1 cellular context compared by ENCODE assay signal in the genomic region with DNA sequence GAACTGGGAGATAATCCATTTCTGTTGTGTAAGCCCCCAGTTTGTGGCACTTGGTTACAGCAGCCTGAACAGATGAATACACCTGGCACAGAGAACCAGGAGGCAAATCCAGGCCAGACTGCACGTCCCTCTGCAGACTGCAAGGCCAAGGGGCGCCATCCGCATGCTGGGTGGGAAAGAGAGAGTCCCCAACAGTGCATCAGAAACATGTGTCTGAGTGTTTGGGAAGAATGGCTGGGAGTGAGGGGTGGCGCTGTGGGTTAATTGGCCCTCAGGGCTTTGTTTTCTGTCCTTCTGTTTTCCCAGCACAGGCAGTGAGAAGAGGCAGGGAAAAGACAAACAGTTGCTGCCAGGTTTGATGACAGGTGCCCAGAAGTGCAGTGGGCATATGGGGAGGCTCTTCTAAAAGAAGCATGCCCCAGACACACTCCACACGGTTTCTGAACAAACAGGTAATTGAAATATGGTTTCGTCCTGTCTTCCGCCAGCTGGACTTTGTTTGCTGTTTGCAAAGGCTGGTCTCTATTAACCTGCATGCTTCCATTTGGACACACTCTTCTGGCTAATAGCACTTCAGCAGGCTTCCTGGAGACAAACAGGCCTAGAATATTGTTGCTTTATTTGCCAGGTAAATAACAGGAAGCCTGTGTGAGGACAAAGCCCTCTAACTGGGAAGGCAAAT.
TF ChIP-seq lines count a peak whose summit lies in the region.

No MANE protein-coding gene starts in this region.

TF ChIP-seq in WTC11, 78 proteins besides CTCF, POLR2A, EP300 and RAD21 (continued from another document):
- TF ChIP-seq, protein P1, sequence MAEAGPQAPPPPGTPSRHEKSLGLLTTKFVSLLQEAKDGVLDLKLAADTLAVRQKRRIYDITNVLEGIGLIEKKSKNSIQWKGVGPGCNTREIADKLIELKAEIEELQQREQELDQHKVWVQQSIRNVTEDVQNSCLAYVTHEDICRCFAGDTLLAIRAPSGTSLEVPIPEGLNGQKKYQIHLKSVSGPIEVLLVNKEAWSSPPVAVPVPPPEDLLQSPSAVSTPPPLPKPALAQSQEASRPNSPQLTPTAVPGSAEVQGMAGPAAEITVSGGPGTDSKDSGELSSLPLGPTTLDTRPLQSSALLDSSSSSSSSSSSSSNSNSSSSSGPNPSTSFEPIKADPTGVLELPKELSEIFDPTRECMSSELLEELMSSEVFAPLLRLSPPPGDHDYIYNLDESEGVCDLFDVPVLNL (CRISPR knock-in tag; IDR thresholded peaks at IDR 0.05; ENCODE audit: borderline replicate concordance, low read depth) = no peak
- TF ChIP-seq HMGA2 (CRISPR knock-in tag; IDR thresholded peaks at IDR 0.05) (no peak), NFE2L1 (CRISPR knock-in tag; IDR thresholded peaks at IDR 0.05) (no peak)
